15 cellular contexts compared by ENCODE assay signal in the genomic region with DNA sequence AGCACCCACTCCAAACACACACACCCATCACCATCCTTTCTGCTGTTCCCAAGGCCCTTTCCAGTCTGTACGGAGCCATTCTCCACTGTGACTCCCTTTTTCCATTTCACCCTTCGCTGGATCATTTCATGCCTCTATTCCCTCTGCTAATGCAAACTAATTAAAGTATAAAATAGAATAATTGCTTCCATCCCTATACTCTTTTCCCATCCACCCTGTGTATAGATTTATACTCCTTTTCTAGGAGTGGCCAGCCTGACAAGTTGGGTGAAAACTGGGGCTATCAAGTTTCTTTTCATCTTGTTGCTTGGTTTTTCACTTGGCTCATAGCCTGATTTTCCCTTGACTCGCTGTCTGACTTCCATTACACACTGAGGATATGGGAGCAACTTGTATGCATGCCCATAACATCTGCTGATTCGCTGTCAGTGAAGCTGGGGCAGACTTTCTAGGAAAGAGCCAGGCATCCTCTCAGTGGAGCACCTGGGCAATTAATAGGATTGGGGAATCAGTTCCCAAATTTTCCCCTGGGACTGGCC.
DNase-seq lines count a peak whose midpoint lies in the region; ATAC-seq and TF ChIP-seq lines count a peak whose summit lies in the region.
"Had no signal": no experiment of that assay in that cellular context is flagged by ENCODE, and none has a peak within 500 bp of the region (broad histone marks: within the 10 kb centered on the region; RNA-seq: fewer than 3 reads in every experiment).

No MANE protein-coding gene starts in this region.

- peaks cover 8% of the 10 kb centered on the region for H3K27me3 Mint-ChIP-seq in activated naive CD4-positive, alpha-beta T cell treated with anti-CD3 and anti-CD28 coated beads, Interleukin-2, amount 10 ng/mL, durations not matched to agents 7 days and 5 days
- H3K27me3 Mint-ChIP-seq: T-cell had no signal

- CTCF ChIA-PET in A673 (lab: Charles Lee) (no interaction called here), HEK293 (lab: Yijun Ruan, JAX) (interaction anchor here (0.6 to 11.9 kb wide), 2 partner anchors 101 to 102 kb away, joined by 3 to 175 read pairs; a partner anchor contains a TSS), HEK293T (lab: Yijun Ruan, JAX) (no interaction called here)
- CTCF ChIA-PET in activated naive CD4-positive, alpha-beta T cell treated with anti-CD3 and anti-CD28 coated beads, Interleukin-2, amount 10 ng/mL, durations not matched to agents 7 days and 5 days (lab: Charles Lee): no interaction called here

- DNase-seq in A673 (ENCODE audit: low spot score): peak; percentile 18
- peak; percentile 2 for DNase-seq in NCI-H524 treated with DMSO at 0.1 percent for 48 hours (lab: John Stamatoyannopoulos, UW)
- peak; percentile 67 for DNase-seq in fibroblast of mammary gland (ENCODE audit: low read depth)
- no peak for DNase-seq in activated naive CD4-positive, alpha-beta T cell treated with anti-CD3 and anti-CD28 coated beads, Interleukin-2, amount 10 ng/mL, durations not matched to agents 7 days and 5 days
- no peak for DNase-seq in HEK293T (ENCODE audit: extremely low spot score)
- DNase-seq: activated T-cell treated with anti-CD3 and anti-CD28 coated beads, Interleukin-2, amount 50 U/mL, for 48 hours; amniotic stem cell; HCEC 1CT; NCI-H1436; T-cell; uterus had no signal

- no peak overlapping the region for H3K4me3 ChIP-seq in A673 (ENCODE audit: low read depth, low read length, poor library complexity, severe bottlenecking)
- H3K4me3 ChIP-seq in HEK293 (ENCODE audit: low read depth, low read length): no peak overlapping the region
- H3K4me3 ChIP-seq in fibroblast of mammary gland (ENCODE audit: control insufficient read depth, low read depth, low read length): no peak overlapping the region
- H3K4me3 ChIP-seq: prostate gland, uterus had no signal

- no peaks in the 10 kb centered on the region for H3K36me3 ChIP-seq in A673 (ENCODE audit: insufficient read depth, low read length, poor library complexity, severe bottlenecking)
- H3K36me3 ChIP-seq in HEK293 (ENCODE audit: control insufficient read depth in 2 of 2, insufficient read depth in 1 of 2, low read length in 2 of 2): peaks cover 0 to 9% of the 10 kb centered on the region in 2 experiments; a peak in 1 of 3 replicates
- H3K36me3 ChIP-seq: prostate gland, uterus had no signal

- no peaks in the 10 kb centered on the region for H3K36me3 Mint-ChIP-seq in activated naive CD4-positive, alpha-beta T cell treated with anti-CD3 and anti-CD28 coated beads, Interleukin-2, amount 10 ng/mL, durations not matched to agents 7 days and 5 days
- H3K36me3 Mint-ChIP-seq: T-cell had no signal

- no peak overlapping the region for H3K4me3 Mint-ChIP-seq in activated naive CD4-positive, alpha-beta T cell treated with anti-CD3 and anti-CD28 coated beads, Interleukin-2, amount 10 ng/mL, durations not matched to agents 7 days and 5 days
- H3K4me3 Mint-ChIP-seq: T-cell had no signal

- no peak for TF ChIP-seq CTCF in A673 (conservative IDR thresholded peaks at IDR 0.05; ENCODE audit: low read depth, low read length)
- no peak for TF ChIP-seq CTCF in HEK293 (tag by site-specific recombination; IDR thresholded peaks at IDR 0.05)
- TF ChIP-seq CTCF in fibroblast of mammary gland (conservative IDR thresholded peaks at IDR 0.05; ENCODE audit: control insufficient read depth, insufficient read depth, low read depth, low read length): no peak

- H3K27me3 ChIP-seq in A673 (replicated peaks; ENCODE audit: insufficient read depth, low read depth, low read length, poor library complexity): no peaks in the 10 kb centered on the region
- H3K27me3 ChIP-seq: uterus had no signal

- POLR2A ChIA-PET in A673 (lab: Charles Lee; ENCODE audit: low non-redundant PET): no interaction called here
- POLR2A ChIA-PET in HEK293 (lab: Yijun Ruan, JAX): no interaction called here
- POLR2A ChIA-PET in HEK293T (lab: Yijun Ruan, JAX): no interaction called here

- intact Hi-C loops in A673 (cut with micrococcal nuclease; ENCODE audit: unreplicated experiment): no loop called here

- H3K27ac ChIP-seq in A673 (ENCODE audit: low read depth, low read length, poor library complexity, severe bottlenecking) (no peak overlapping the region), HEK293 (ENCODE audit: extremely low read depth, low read depth, low read length) (no peak overlapping the region; the same call in 1 of the 2 replicates)
- H3K27ac ChIP-seq: prostate gland had no signal

- no TSS peak for BruUV-seq in A673 (replicated peaks; lab: Mats Ljungman, UMichigan)

- H3K9me3 ChIP-seq in A673 (ENCODE audit: low read depth, low read length, poor library complexity, severe bottlenecking) (no peaks in the 10 kb centered on the region), HEK293 (ENCODE audit: control insufficient read depth, insufficient read depth, low read depth, low read length) (no peaks in the 10 kb centered on the region)
- H3K9me3 ChIP-seq: prostate gland, uterus had no signal

- ATAC-seq in activated CD4-positive, CD25-positive, alpha-beta regulatory T cell treated with anti-CD3 and anti-CD28 coated beads, Interleukin-2, amount 50 U/mL, for 24 hours: no peak
- ATAC-seq in HG03045 (IDR thresholded peaks at IDR 0.05; ENCODE audit: unreplicated experiment): no peak
- ATAC-seq: T-cell had no signal

- H3K9me3 Mint-ChIP-seq in activated naive CD4-positive, alpha-beta T cell treated with anti-CD3 and anti-CD28 coated beads, Interleukin-2, amount 10 ng/mL, durations not matched to agents 7 days and 5 days: no peaks in the 10 kb centered on the region
- H3K9me3 Mint-ChIP-seq: T-cell had no signal

- no peaks in the 10 kb centered on the region for H3K4me1 Mint-ChIP-seq in activated naive CD4-positive, alpha-beta T cell treated with anti-CD3 and anti-CD28 coated beads, Interleukin-2, amount 10 ng/mL, durations not matched to agents 7 days and 5 days

- H3K4me1 ChIP-seq in A673 (ENCODE audit: insufficient read depth, low read length, poor library complexity, severe bottlenecking) (no peaks in the 10 kb centered on the region), HEK293 (ENCODE audit: control insufficient read depth, insufficient read depth, low read length) (peaks cover 26% of the 10 kb centered on the region)
- H3K4me1 ChIP-seq: prostate gland had no signal

- no peak overlapping the region for H3K27ac Mint-ChIP-seq in activated naive CD4-positive, alpha-beta T cell treated with anti-CD3 and anti-CD28 coated beads, Interleukin-2, amount 10 ng/mL, durations not matched to agents 7 days and 5 days
- H3K27ac Mint-ChIP-seq: T-cell had no signal

TF ChIP-seq in HEK293, 187 proteins besides CTCF, POLR2A, EP300 and RAD21 (continues in another document):
- TF ChIP-seq FEZF1 (tag by site-specific recombination; IDR thresholded peaks at IDR 0.05): peak; percentile 26; the same call in 1 of the 2 replicates
- TF ChIP-seq, protein P1, sequence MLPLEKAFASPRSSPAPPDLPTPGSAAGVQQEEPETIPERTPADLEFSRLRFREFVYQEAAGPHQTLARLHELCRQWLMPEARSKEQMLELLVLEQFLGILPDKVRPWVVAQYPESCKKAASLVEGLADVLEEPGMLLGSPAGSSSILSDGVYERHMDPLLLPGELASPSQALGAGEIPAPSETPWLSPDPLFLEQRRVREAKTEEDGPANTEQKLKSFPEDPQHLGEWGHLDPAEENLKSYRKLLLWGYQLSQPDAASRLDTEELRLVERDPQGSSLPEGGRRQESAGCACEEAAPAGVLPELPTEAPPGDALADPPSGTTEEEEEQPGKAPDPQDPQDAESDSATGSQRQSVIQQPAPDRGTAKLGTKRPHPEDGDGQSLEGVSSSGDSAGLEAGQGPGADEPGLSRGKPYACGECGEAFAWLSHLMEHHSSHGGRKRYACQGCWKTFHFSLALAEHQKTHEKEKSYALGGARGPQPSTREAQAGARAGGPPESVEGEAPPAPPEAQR (tag by site-specific recombination; IDR thresholded peaks at IDR 0.05): no peak
- TF ChIP-seq, protein P2, sequence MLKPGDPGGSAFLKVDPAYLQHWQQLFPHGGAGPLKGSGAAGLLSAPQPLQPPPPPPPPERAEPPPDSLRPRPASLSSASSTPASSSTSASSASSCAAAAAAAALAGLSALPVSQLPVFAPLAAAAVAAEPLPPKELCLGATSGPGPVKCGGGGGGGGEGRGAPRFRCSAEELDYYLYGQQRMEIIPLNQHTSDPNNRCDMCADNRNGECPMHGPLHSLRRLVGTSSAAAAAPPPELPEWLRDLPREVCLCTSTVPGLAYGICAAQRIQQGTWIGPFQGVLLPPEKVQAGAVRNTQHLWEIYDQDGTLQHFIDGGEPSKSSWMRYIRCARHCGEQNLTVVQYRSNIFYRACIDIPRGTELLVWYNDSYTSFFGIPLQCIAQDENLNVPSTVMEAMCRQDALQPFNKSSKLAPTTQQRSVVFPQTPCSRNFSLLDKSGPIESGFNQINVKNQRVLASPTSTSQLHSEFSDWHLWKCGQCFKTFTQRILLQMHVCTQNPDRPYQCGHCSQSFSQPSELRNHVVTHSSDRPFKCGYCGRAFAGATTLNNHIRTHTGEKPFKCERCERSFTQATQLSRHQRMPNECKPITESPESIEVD (tag by site-specific recombination; IDR thresholded peaks at IDR 0.05): peak; percentile 86

TF ChIP-seq in HEK293T, 16 proteins besides CTCF, POLR2A, EP300 and RAD21:
- TF ChIP-seq CTBP1 (IDR thresholded peaks at IDR 0.05; ENCODE audit: borderline replicate concordance): no peak
- no peak for TF ChIP-seq FOXM1 (IDR thresholded peaks at IDR 0.05; ENCODE audit: borderline replicate concordance)
- TF ChIP-seq LEF1 (IDR thresholded peaks at IDR 0.05; ENCODE audit: borderline replicate concordance): no peak
- TF ChIP-seq BHLHE40 (IDR thresholded peaks at IDR 0.05; ENCODE audit: borderline replicate concordance): no peak
- no peak for TF ChIP-seq SP1 (IDR thresholded peaks at IDR 0.05)
- no peak for TF ChIP-seq ARNT (IDR thresholded peaks at IDR 0.05)
- TF ChIP-seq HDGF (IDR thresholded peaks at IDR 0.05; ENCODE audit: borderline replicate concordance): no peak
- TF ChIP-seq L3MBTL2 (conservative IDR thresholded peaks at IDR 0.05): no peak
- TF ChIP-seq ELF4 (IDR thresholded peaks at IDR 0.05): no peak
- TF ChIP-seq NFRKB (IDR thresholded peaks at IDR 0.05): no peak
- no peak for TF ChIP-seq FOXK2 (IDR thresholded peaks at IDR 0.05)
- no peak for TF ChIP-seq ZNF384 (IDR thresholded peaks at IDR 0.05)
- TF ChIP-seq FOXA1 (IDR thresholded peaks at IDR 0.05): no peak
- TF ChIP-seq SUZ12 (IDR thresholded peaks at IDR 0.05): no peak

Comparison
In these comparisons a context has a peak if more than half of its experiments do, and no peak if none do; other contexts are left out.
1. DNase-seq: peak in A673 (single experiment), NCI-H524 treated with DMSO at 0.1 percent for 48 hours (single experiment) and fibroblast of mammary gland (single experiment); none in activated naive CD4-positive, alpha-beta T cell treated with anti-CD3 and anti-CD28 coated beads, Interleukin-2, amount 10 ng/mL, durations not matched to agents 7 days and 5 days (single experiment) and HEK293T (single experiment).